1 cellular context compared by ENCODE assay signal in the genomic region with DNA sequence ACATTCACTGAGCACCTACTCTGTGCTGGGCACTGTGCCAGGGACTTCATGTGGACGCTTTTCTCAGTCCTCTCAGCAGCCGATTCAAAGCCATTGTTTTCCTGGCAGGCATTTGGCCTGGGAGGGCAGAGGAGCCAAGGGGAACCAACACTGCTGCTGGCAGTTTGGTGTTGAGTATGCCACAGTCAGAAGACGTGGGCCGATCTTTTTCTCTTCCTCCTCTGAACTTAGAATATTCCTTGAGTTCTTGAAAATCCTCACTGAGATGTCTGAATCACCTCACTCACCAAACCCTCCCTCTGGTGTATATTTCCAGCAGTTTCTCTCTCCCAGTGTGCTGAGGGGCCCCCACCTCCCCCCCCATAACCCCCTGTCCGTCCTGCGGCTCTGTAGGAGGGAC.
TF ChIP-seq lines count a peak whose summit lies in the region.

No MANE protein-coding gene starts in this region.

TF ChIP-seq in H1, 55 proteins besides CTCF, POLR2A, EP300 and RAD21:
- no peak for TF ChIP-seq MAFK (IDR thresholded peaks at IDR 0.05; ENCODE audit: low read depth, low read length)
- TF ChIP-seq SRF (IDR thresholded peaks at IDR 0.05; ENCODE audit: low read depth, low read length): no peak
- no peak for TF ChIP-seq ASH2L (IDR thresholded peaks at IDR 0.05; ENCODE audit: low read length)
- TF ChIP-seq TEAD4 (IDR thresholded peaks at IDR 0.05; ENCODE audit: low read depth, low read length): no peak
- TF ChIP-seq, protein P1, sequence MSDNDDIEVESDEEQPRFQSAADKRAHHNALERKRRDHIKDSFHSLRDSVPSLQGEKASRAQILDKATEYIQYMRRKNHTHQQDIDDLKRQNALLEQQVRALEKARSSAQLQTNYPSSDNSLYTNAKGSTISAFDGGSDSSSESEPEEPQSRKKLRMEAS (IDR thresholded peaks at IDR 0.05): no peak
- no peak for TF ChIP-seq NANOG (IDR thresholded peaks at IDR 0.05; ENCODE audit: insufficient read depth, low read depth, low read length, poor library complexity, severe bottlenecking)
- no peak for TF ChIP-seq HDAC6 (IDR thresholded peaks at IDR 0.05; ENCODE audit: low read depth, low read length)
- no peak for TF ChIP-seq PHF8 (conservative IDR thresholded peaks at IDR 0.05; ENCODE audit: low read depth, low read length)
- TF ChIP-seq TBP (IDR thresholded peaks at IDR 0.05; ENCODE audit: low read depth, low read length): no peak
